ENCODE assay signal across 29 cellular contexts in genomic region chr2:206418968-206419367, GRCh38. TPM values are rescaled to one million over a fixed set of nuclear protein-coding genes. Genes with fewer than 3 reads are reported as not detected.
"Had no signal": no experiment of that assay in that cellular context is flagged by ENCODE, and none has a peak within 500 bp of the region (broad histone marks: within the 10 kb centered on the region; RNA-seq: fewer than 3 reads in every experiment).

No MANE protein-coding gene starts in this region.

- H3K27ac ChIP-seq: left lung, lower lobe of right lung, pancreas, prostate gland, skin epidermis, stomach, testis, thyroid gland, upper lobe of right lung had no signal

- H3K4me3 Mint-ChIP-seq: naive thymus-derived CD4-positive, alpha-beta T cell; natural killer cell treated with Interleukin-12 subunit alpha and Interleukin-12 subunit beta and Interleukin-15 and Interleukin-18, amount 100 ng/mL, for 72 hours; stimulated activated naive B cell treated with anti-CD40 and anti-IgM and Interleukin-4, amounts not matched to agents 10 μg/mL and 1 μg/mL and 100 μg/mL, for 72 hours had no signal

- H3K9me3 ChIP-seq: lower lobe of right lung, pancreas, prostate gland, testis, thyroid gland, upper lobe of right lung had no signal

- H3K27ac Mint-ChIP-seq: naive thymus-derived CD4-positive, alpha-beta T cell; natural killer cell treated with Interleukin-12 subunit alpha and Interleukin-12 subunit beta and Interleukin-15 and Interleukin-18, amount 100 ng/mL, for 72 hours; stimulated activated naive B cell treated with anti-CD40 and anti-IgM and Interleukin-4, amounts not matched to agents 10 μg/mL and 1 μg/mL and 100 μg/mL, for 72 hours had no signal

- ATAC-seq: left colon; left lung; lower lobe of right lung; mucosa of descending colon; naive thymus-derived CD4-positive, alpha-beta T cell; natural killer cell treated with Interleukin-12 subunit alpha and Interleukin-12 subunit beta and Interleukin-15 and Interleukin-18, amount 100 ng/mL, for 72 hours; pancreas; right cardiac atrium; sciatic nerve; stimulated activated naive B cell treated with anti-CD40 and anti-IgM and Interleukin-4, amounts not matched to agents 10 μg/mL and 1 μg/mL and 100 μg/mL, for 72 hours; stimulated activated naive CD8-positive, alpha-beta T cell treated with anti-CD3 and anti-CD28 coated beads, Interleukin-15, Interleukin-2, amounts not matched to agents 100 U/mL and 50 U/mL, for 24 hours; upper lobe of right lung had no signal

- H3K36me3 ChIP-seq: left lung, lower lobe of right lung, pancreas, prostate gland, stomach, thyroid gland, upper lobe of right lung had no signal

- H3K27me3 ChIP-seq: left lung, pancreas, testis, thyroid gland, upper lobe of right lung had no signal

- H3K36me3 Mint-ChIP-seq: naive thymus-derived CD4-positive, alpha-beta T cell; stimulated activated naive B cell treated with anti-CD40 and anti-IgM and Interleukin-4, amounts not matched to agents 10 μg/mL and 1 μg/mL and 100 μg/mL, for 72 hours had no signal

- H3K27me3 Mint-ChIP-seq: natural killer cell treated with Interleukin-12 subunit alpha and Interleukin-12 subunit beta and Interleukin-15 and Interleukin-18, amount 100 ng/mL, for 72 hours had no signal

- FAIRE-seq: keratinocyte, pancreas, urothelium cell line had no signal

- H3K4me3 ChIP-seq: left lung, lower lobe of right lung, mucosa of descending colon, pancreas, prostate gland, skin epidermis, stomach, testis, thyroid gland, upper lobe of right lung had no signal

- DNase-seq: hippocampal formation; kidney glomerular epithelial cell; left colon; left lung; lower lobe of right lung; midbrain; mucosa of descending colon; naive thymus-derived CD4-positive, alpha-beta T cell; nucleus accumbens; pancreas; posterior cingulate gyrus; retina; right cardiac atrium; stimulated activated CD4-positive, alpha-beta T cell treated with anti-CD3 and anti-CD28 coated beads, Interleukin-12 subunit alpha, Interleukin-12 subunit beta, amount 100 ng/mL, for 4 hours; stimulated activated CD4-positive, alpha-beta T cell treated with anti-CD3 and anti-CD28 coated beads, Interleukin-15, amount 100 ng/mL, for 24 hours; stimulated activated CD4-positive, alpha-beta T cell treated with anti-CD3 and anti-CD28 coated beads, Interleukin-2, amount 100 ng/mL, for 24 hours; stimulated activated CD4-positive, alpha-beta T cell treated with anti-CD3 and anti-CD28 coated beads, Interleukin-4, amount 100 ng/mL, for 1 hour; stimulated activated naive B cell treated with anti-CD40 and anti-IgM and Interleukin-4, amounts not matched to agents 10 μg/mL and 1 μg/mL and 100 μg/mL, for 72 hours; stimulated activated naive CD8-positive, alpha-beta T cell treated with anti-CD3 and anti-CD28 coated beads, Interleukin-15, Interleukin-2, amounts not matched to agents 100 U/mL and 50 U/mL, for 24 hours; stomach; testis; thyroid gland; upper lobe of right lung had no signal

- H3K4me1 ChIP-seq: left lung, lower lobe of right lung, pancreas, prostate gland, stomach, thyroid gland, upper lobe of right lung had no signal

RNA-seq across cellular contexts. Expression of gene ADAM23, which starts 24.4 kb away (rescaled TPM):
- total RNA-seq: natural killer cell treated with Interleukin-12 subunit alpha and Interleukin-12 subunit beta and Interleukin-15 and Interleukin-18, amount 100 ng/mL, for 72 hours had no signal
